8 cellular contexts compared by ENCODE assay signal in the genomic region with DNA sequence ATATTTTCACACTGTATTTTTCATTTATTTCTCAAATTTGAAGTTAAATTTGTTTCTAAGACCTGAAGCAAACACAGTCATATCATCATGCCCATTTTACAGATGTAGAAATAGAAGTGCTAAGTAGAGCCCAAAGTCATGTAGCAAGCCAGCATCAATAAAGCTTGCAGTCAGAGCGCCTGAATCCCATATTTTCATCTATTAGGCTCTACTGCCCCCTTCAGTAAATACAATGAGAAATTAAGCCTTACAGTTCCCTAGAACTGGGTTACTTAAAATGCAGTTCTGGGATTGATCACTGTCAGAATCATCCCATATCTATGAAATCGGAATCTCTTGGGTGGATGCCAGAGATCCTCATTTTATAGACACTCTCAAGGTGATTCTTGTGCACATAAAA.
DNase-seq lines count a peak whose midpoint lies in the region; ATAC-seq and TF ChIP-seq lines count a peak whose summit lies in the region.

No MANE protein-coding gene starts in this region.

- H3K27me3 Mint-ChIP-seq in endothelial cell (ENCODE audit: unreplicated experiment): no peaks in the 10 kb centered on the region

- TF ChIP-seq CTCF in WERI-Rb-1 (IDR thresholded peaks at IDR 0.05; ENCODE audit: low read depth, low read length) (peak; percentile 20; the same call in 1 of the 2 replicates), endothelial cell (IDR thresholded peaks at IDR 0.05; ENCODE audit: unreplicated experiment) (no peak)

- DNase-seq in ELR (ENCODE audit: low read depth) (peak; percentile 71), NCI-H1105 (lab: John Stamatoyannopoulos, UW) (peak; percentile 6), WERI-Rb-1 (no peak), iris pigment epithelial cell (ENCODE audit: low read depth) (peak; percentile 47), germinal center (ENCODE audit: low spot score) (no peak), endothelial cell (ENCODE audit: low spot score) (no peak)
- DNase-seq in activated T-cell treated with anti-CD3 and anti-CD28 coated beads, Interleukin-2, amount 50 U/mL, for 1 hour: no peak

- H3K9me3 Mint-ChIP-seq in endothelial cell (ENCODE audit: unreplicated experiment): no peaks in the 10 kb centered on the region

- no peaks in the 10 kb centered on the region for H3K36me3 Mint-ChIP-seq in endothelial cell (ENCODE audit: low read depth, unreplicated experiment)

- ATAC-seq in HG02763 (IDR thresholded peaks at IDR 0.05; ENCODE audit: unreplicated experiment): no peak

- peaks cover 6% of the 10 kb centered on the region for H3K4me1 Mint-ChIP-seq in endothelial cell (ENCODE audit: unreplicated experiment)

- H3K4me3 Mint-ChIP-seq in endothelial cell (ENCODE audit: unreplicated experiment): no peak overlapping the region

- no peaks in the 10 kb centered on the region for H3K36me3 ChIP-seq in WERI-Rb-1

- H3K9me3 ChIP-seq in WERI-Rb-1 (ENCODE audit: severe bottlenecking): no peaks in the 10 kb centered on the region

- H3K27me3 ChIP-seq in WERI-Rb-1 (ENCODE audit: insufficient read depth, low read depth, severe bottlenecking): peaks cover 13% of the 10 kb centered on the region

- H3K4me3 ChIP-seq in WERI-Rb-1 (ENCODE audit: low read depth, low read length): no peak overlapping the region

- H3K27ac ChIP-seq in WERI-Rb-1: no peak overlapping the region

- no peak overlapping the region for H3K27ac Mint-ChIP-seq in endothelial cell (ENCODE audit: unreplicated experiment)

Comparison
In these comparisons a context has a peak if more than half of its experiments do, and no peak if none do; other contexts are left out.
1. DNase-seq: peak in ELR (single experiment), NCI-H1105 (single experiment) and iris pigment epithelial cell (single experiment); none in WERI-Rb-1 (single experiment), germinal center (single experiment), activated T-cell treated with anti-CD3 and anti-CD28 coated beads, Interleukin-2, amount 50 U/mL, for 1 hour (single experiment) and endothelial cell (single experiment).